In genomic region chr12:47754881-47755280, GRCh38 we compare ENCODE assay signal across 9 cellular contexts. TPM values are rescaled to one million over a fixed set of nuclear protein-coding genes. Genes with fewer than 3 reads are reported as not detected.
DNase-seq lines count a peak whose midpoint lies in the region; ATAC-seq, FAIRE-seq and TF ChIP-seq lines count a peak whose summit lies in the region.
"Had no signal": no experiment of that assay in that cellular context is flagged by ENCODE, and none has a peak within 500 bp of the region (broad histone marks: within the 10 kb centered on the region; RNA-seq: fewer than 3 reads in every experiment).

No MANE protein-coding gene starts in this region.

- ATAC-seq in HCT116 (peak; percentile 24; the same call in 1 of the 2 replicates), mucosa of descending colon (peak; percentile 71), foreskin keratinocyte (no peak)

- H3K27me3 ChIP-seq in HCT116 (ENCODE audit: insufficient read depth, low read length) (no peaks in the 10 kb centered on the region), foreskin keratinocyte (no peaks in the 10 kb centered on the region)

- FAIRE-seq in urothelium cell line (lab: Jason Lieb, UNC): no peak
- FAIRE-seq: TTC549 had no signal

- peak overlapping the region; percentile 40; the same call in 1 of the 2 replicates for H3K9ac ChIP-seq in HCT116 (ENCODE audit: low read length)

- intact Hi-C loops in HCT116 (cut with micrococcal nuclease): no loop called here
- intact Hi-C loops in mucosa of descending colon (cut with DNase I, micrococcal nuclease): no loop called here

- peak overlapping the region; percentile 85 for H3K4me2 ChIP-seq in HCT116 (ENCODE audit: low read length)

- no peaks in the 10 kb centered on the region for H3K9me3 ChIP-seq in HCT116 (ENCODE audit: control insufficient read depth in 1 of 2, insufficient read depth in 1 of 2, low read depth in 1 of 2, low read length in 2 of 2)
- no peaks in the 10 kb centered on the region for H3K9me3 ChIP-seq in mucosa of descending colon

- H4K20me1 ChIP-seq in HCT116 (ENCODE audit: insufficient read depth): no peaks in the 10 kb centered on the region

- H3K4me3 ChIP-seq in HCT116 (replicated peaks in 1 of 2; ENCODE audit: low read depth in 1 of 2, low read length in 2 of 2): peak overlapping the region in 1 of 2 experiments; percentile 54; a peak in 2 of 4 replicates
- no peak overlapping the region for H3K4me3 ChIP-seq in mucosa of descending colon

- H3K36me3 ChIP-seq in HCT116 (ENCODE audit: control insufficient read depth in 1 of 2, insufficient read depth in 2 of 2, low read length in 2 of 2): no peaks in the 10 kb centered on the region
- no peaks in the 10 kb centered on the region for H3K36me3 ChIP-seq in mucosa of descending colon (ENCODE audit: low read depth)

- H2AFZ ChIP-seq in HCT116 (ENCODE audit: low read depth, low read length, poor library complexity, severe bottlenecking): no peak overlapping the region

- H3K79me2 ChIP-seq in HCT116 (ENCODE audit: insufficient read depth, low read length): no peaks in the 10 kb centered on the region

- BruUV-seq in HCT116 (replicated peaks; lab: Mats Ljungman, UMichigan): no TSS peak

- CTCF ChIA-PET in HCT116 (lab: Charles Lee): interaction anchor here (0.9 to 9.1 kb wide), 3 partner anchors 12 to 24 kb away, joined by 4 to 75 read pairs (median 25); no protein-coding TSS in a partner anchor

- POLR2A ChIA-PET in HCT116 (lab: Charles Lee): interaction anchor here (1.1 kb wide), 1 partner anchor 49 kb away, joined by 4 read pairs; the partner anchor contains the start of gene RPAP3

- RAD21 ChIA-PET in HCT116 (lab: Charles Lee; ENCODE audit: low non-redundant PET in 1 of 2, low total read pairs in 2 of 2, uncharacterized antibody in 2 of 2, unreplicated experiment in 2 of 2): interaction anchor here (0.7 to 1.4 kb wide), 3 partner anchors 12 to 83 kb away, joined by 3 to 4 read pairs (median 3); no protein-coding TSS in a partner anchor

- 0 out of 2 replicates have a peak overlapping the region, but pooled peaks have one; percentile 22 for H3K27ac ChIP-seq in HCT116 (ENCODE audit: low read depth, low read length)
- peak overlapping the region; percentile 78 for H3K27ac ChIP-seq in VCaP
- no peak overlapping the region for H3K27ac ChIP-seq in foreskin keratinocyte

- H3K4me1 ChIP-seq in HCT116 (ENCODE audit: control insufficient read depth in 1 of 2, insufficient read depth in 2 of 2, low read length in 2 of 2) (peaks cover 43 to 63% of the 10 kb centered on the region in 2 experiments), mucosa of descending colon (ENCODE audit: low read depth) (peaks cover 47% of the 10 kb centered on the region), foreskin keratinocyte (peaks cover 35% of the 10 kb centered on the region)

- H3K9me2 ChIP-seq in HCT116 (ENCODE audit: insufficient read depth): no peaks in the 10 kb centered on the region

- TF ChIP-seq CTCF in HCT116 (IDR thresholded peaks at IDR 0.05 in 2 of 3, conservative IDR thresholded peaks at IDR 0.05 in 1 of 3; ENCODE audit: borderline replicate concordance in 1 of 3, insufficient read depth in 1 of 3, low read depth in 2 of 3, low read length in 2 of 3) (no peak), VCaP (conservative IDR thresholded peaks at IDR 0.05) (no peak), mucosa of descending colon (IDR thresholded peaks at IDR 0.05) (no peak), foreskin keratinocyte (conservative IDR thresholded peaks at IDR 0.05) (no peak)

- no peak for TF ChIP-seq RAD21 in HCT116 (IDR thresholded peaks at IDR 0.05; ENCODE audit: low read depth)

- DNase-seq in DMS53 treated with DMSO at 0.1 percent for 48 hours (lab: John Stamatoyannopoulos, UW; ENCODE audit: unreplicated experiment) (peak; percentile 55), HCT116 (ENCODE audit: low read depth, low spot score) (no peak), mucosa of descending colon (peak; percentile 90 to 91 (median 90)), urothelium cell line (ENCODE audit: low spot score) (no peak), D341Med (ENCODE audit: low spot score) (no peak), foreskin keratinocyte (no peak)
- no peak for DNase-seq in activated CD8-positive, alpha-beta memory T cell treated with anti-CD3 and anti-CD28 coated beads, Interleukin-2, amount 50 U/mL, for 48 hours

- TF ChIP-seq POLR2A in HCT116 (IDR thresholded peaks at IDR 0.05; ENCODE audit: borderline replicate concordance, extremely low read depth, insufficient read depth, insufficient read length): no peak

TF ChIP-seq in HCT116, 20 proteins besides CTCF, POLR2A, EP300 and RAD21:
- no peak for TF ChIP-seq ATF3 (IDR thresholded peaks at IDR 0.05)
- peak; percentile 58; the same call in 1 of the 2 replicates for TF ChIP-seq SP1 (IDR thresholded peaks at IDR 0.05; ENCODE audit: low read depth)
- no peak for TF ChIP-seq REST (IDR thresholded peaks at IDR 0.05; ENCODE audit: low read depth)
- TF ChIP-seq, protein P1, sequence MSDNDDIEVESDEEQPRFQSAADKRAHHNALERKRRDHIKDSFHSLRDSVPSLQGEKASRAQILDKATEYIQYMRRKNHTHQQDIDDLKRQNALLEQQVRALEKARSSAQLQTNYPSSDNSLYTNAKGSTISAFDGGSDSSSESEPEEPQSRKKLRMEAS (IDR thresholded peaks at IDR 0.05): peak; percentile 49; the same call in 1 of the 2 replicates
TF ChIP-seq in HCT116: peak in this region for 2.

RNA-seq across cellular contexts. Expression of gene RAPGEF3, which starts 3.8 kb away (rescaled TPM):
- total RNA-seq in HCT116 (2021; ENCODE audit: unreplicated experiment): 1.8 TPM
- polyA plus RNA-seq in HCT116 (2012): 1.1 and 1.9 TPM in 2 replicates
- 10 to 100 TPM in 2 of 3 donors, 1 to 10 TPM in 1; 9.5 to 15.6 (median 11.4) TPM for total RNA-seq in mucosa of descending colon
- 7.7 and 8.1 TPM in 2 replicates for total RNA-seq in foreskin keratinocyte
- 6.0 and 6.5 TPM in 2 replicates for polyA plus RNA-seq in foreskin keratinocyte

RNA-seq across cellular contexts. Expression of gene SLC48A1, which starts 18.2 kb away (rescaled TPM):
- total RNA-seq in HCT116 (2021; ENCODE audit: unreplicated experiment): 20.0 TPM
- 12.2 and 15.7 TPM in 2 replicates for polyA plus RNA-seq in HCT116 (2012)
- 10 to 100 TPM; 17.2 to 35.4 (median 19.1) TPM for total RNA-seq in mucosa of descending colon
- 14.5 and 14.9 TPM in 2 replicates for total RNA-seq in foreskin keratinocyte
- 12.0 and 13.2 TPM in 2 replicates for polyA plus RNA-seq in foreskin keratinocyte

RNA-seq across cellular contexts. Expression of gene ENDOU, which starts 29.6 kb away (rescaled TPM):
- not detected for total RNA-seq in HCT116 (2021; ENCODE audit: unreplicated experiment)
- polyA plus RNA-seq in HCT116 (2012): 0.08 TPM in 1 of 2 replicates, not detected in the other
- total RNA-seq in mucosa of descending colon: under 1 TPM in 2 of 3 donors, not detected in 1; 0.19 to 0.31 TPM
- 0.28 and 0.34 TPM in 2 replicates for total RNA-seq in foreskin keratinocyte
- polyA plus RNA-seq in foreskin keratinocyte: 0.14 and 0.21 TPM in 2 replicates

RNA-seq across cellular contexts. Expression of gene RPAP3, which starts 49.1 kb away (rescaled TPM):
- total RNA-seq in HCT116 (2021; ENCODE audit: unreplicated experiment): 48.3 TPM
- polyA plus RNA-seq in HCT116 (2012): 8.1 and 12.7 TPM in 2 replicates
- total RNA-seq in mucosa of descending colon: 10 to 100 TPM; 16.5 to 26.0 (median 20.0) TPM
- total RNA-seq in foreskin keratinocyte: 27.8 and 29.7 TPM in 2 replicates
- polyA plus RNA-seq in foreskin keratinocyte: 14.7 and 16.3 TPM in 2 replicates

Comparison
In these comparisons a context has a peak if more than half of its experiments do, and no peak if none do; other contexts are left out.
1. DNase-seq: peak in DMS53 treated with DMSO at 0.1 percent for 48 hours (single experiment) and mucosa of descending colon (3 of 3); none in HCT116 (single experiment), activated CD8-positive, alpha-beta memory T cell treated with anti-CD3 and anti-CD28 coated beads, Interleukin-2, amount 50 U/mL, for 48 hours (single experiment), urothelium cell line (single experiment), D341Med (single experiment) and foreskin keratinocyte (0 of 2).